ENCODE assay signal across 12 cellular contexts in the genomic region with DNA sequence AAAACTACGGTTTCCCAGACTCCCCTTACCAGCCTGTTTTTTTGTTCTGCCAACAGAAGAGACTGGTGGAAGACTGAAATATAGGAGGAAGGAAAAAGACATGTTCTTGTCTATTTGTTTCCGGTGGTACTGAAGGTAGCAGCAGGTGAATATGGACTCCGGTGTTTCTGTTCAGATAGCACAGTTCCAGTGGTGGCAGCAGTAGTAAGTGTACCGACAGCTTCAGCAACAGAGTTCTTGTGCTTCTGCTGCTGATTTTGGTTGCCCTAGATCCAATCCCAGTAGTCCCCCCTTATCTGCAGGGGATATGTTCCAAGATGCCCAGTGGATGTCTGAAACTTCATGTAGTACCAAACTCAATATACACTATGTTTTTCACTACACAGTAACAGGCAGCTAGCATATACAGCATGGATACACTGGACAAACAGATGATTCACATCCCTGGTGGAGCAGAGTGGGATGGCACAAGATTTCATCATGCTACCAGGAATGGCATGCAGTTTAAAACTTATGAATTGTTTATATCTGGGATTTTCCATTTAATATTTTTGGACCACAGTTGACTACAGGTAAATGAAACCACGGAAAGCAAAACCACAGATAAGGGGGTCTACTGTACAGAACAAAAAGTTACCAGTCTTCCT.
A peak's percentile ranks its signal among the peaks of the same experiment; 100 is the strongest.
DNase-seq lines count a peak whose midpoint lies in the region; ATAC-seq, FAIRE-seq and TF ChIP-seq lines count a peak whose summit lies in the region.
"Had no signal": no experiment of that assay in that cellular context is flagged by ENCODE, and none has a peak within 500 bp of the region (broad histone marks: within the 10 kb centered on the region; RNA-seq: fewer than 3 reads in every experiment).

No MANE protein-coding gene starts in this region.

- H3K4me3 Mint-ChIP-seq in T-cell = no peak overlapping the region
- H3K4me3 Mint-ChIP-seq: activated naive CD8-positive, alpha-beta T cell treated with anti-CD3 and anti-CD28 coated beads, Interleukin-2, amount 10 ng/mL, durations not matched to agents 7 days and 5 days had no signal

- H3K4me3 ChIP-seq in epithelial cell of proximal tubule (ENCODE audit: low read depth, low read length) = no peak overlapping the region
- H3K4me3 ChIP-seq in retinal pigment epithelial cell (ENCODE audit: low read length) = no peak overlapping the region
- H3K4me3 ChIP-seq: left ventricle myocardium inferior, prostate gland, tibial nerve had no signal

- DNase-seq in GM03348 (ENCODE audit: low spot score) (peak; percentile 64), RCC 7860 (ENCODE audit: low spot score) (peak; percentile 32), epithelial cell of proximal tubule (ENCODE audit: low read depth) (no peak), retinal pigment epithelial cell (ENCODE audit: low read depth) (no peak), germinal center (ENCODE audit: low spot score) (no peak), T-cell (no peak)
- DNase-seq: activated naive CD8-positive, alpha-beta T cell treated with anti-CD3 and anti-CD28 coated beads, Interleukin-2, amount 10 ng/mL, durations not matched to agents 7 days and 5 days; left ventricle myocardium inferior; NCI-H2171 treated with DMSO at 0.1 percent for 48 hours had no signal

- TF ChIP-seq CTCF in epithelial cell of proximal tubule (conservative IDR thresholded peaks at IDR 0.05; ENCODE audit: low read depth, low read length) = peak; percentile 42
- TF ChIP-seq CTCF in retinal pigment epithelial cell (conservative IDR thresholded peaks at IDR 0.05; ENCODE audit: low read depth, low read length) = peak; percentile 28

- no peak overlapping the region for H3K27ac Mint-ChIP-seq in T-cell
- H3K27ac Mint-ChIP-seq: activated naive CD8-positive, alpha-beta T cell treated with anti-CD3 and anti-CD28 coated beads, Interleukin-2, amount 10 ng/mL, durations not matched to agents 7 days and 5 days had no signal

- ATAC-seq in GM21717 (IDR thresholded peaks at IDR 0.05; ENCODE audit: unreplicated experiment) (no peak), T-cell (replicated peaks in 1 of 4) (no peak)

- CTCF ChIA-PET in T-cell (lab: Charles Lee) = no interaction called here

- peaks cover 3 to 10% (median 3%) of the 10 kb centered on the region in 3 donors for H3K4me1 Mint-ChIP-seq in T-cell

- no peaks in the 10 kb centered on the region for H3K27me3 Mint-ChIP-seq in T-cell
- H3K27me3 Mint-ChIP-seq: activated naive CD8-positive, alpha-beta T cell treated with anti-CD3 and anti-CD28 coated beads, Interleukin-2, amount 10 ng/mL, durations not matched to agents 7 days and 5 days had no signal

- POLR2A ChIA-PET in T-cell (lab: Charles Lee) = interaction anchor here in 1 of 2 donors (0.6 kb wide), 1 partner anchor 64 kb away, joined by 5 read pairs; no protein-coding TSS in a partner anchor

- H3K9me3 Mint-ChIP-seq in T-cell = peaks cover 10 to 17% (median 11%) of the 10 kb centered on the region in 3 donors

- H3K36me3 Mint-ChIP-seq in T-cell = peaks cover 64% of the 10 kb centered on the region

- no peak for FAIRE-seq in RCC 7860 (lab: Jason Lieb, UNC)

Comparison
In these comparisons a context has a peak if more than half of its experiments do, and no peak if none do; other contexts are left out.
1. DNase-seq: peak in GM03348 (single experiment) and RCC 7860 (single experiment); none in epithelial cell of proximal tubule (single experiment), retinal pigment epithelial cell (single experiment), germinal center (single experiment) and T-cell (0 of 34).